ENCODE assay signal across 17 cellular contexts in genomic region chr12:647713-648085, GRCh38. TPM values are rescaled to one million over a fixed set of nuclear protein-coding genes. Genes with fewer than 3 reads are reported as not detected.
DNase-seq lines count a peak whose midpoint lies in the region; ATAC-seq and TF ChIP-seq lines count a peak whose summit lies in the region.
"Had no signal": no experiment of that assay in that cellular context is flagged by ENCODE, and none has a peak within 500 bp of the region (broad histone marks: within the 10 kb centered on the region; RNA-seq: fewer than 3 reads in every experiment).

No MANE protein-coding gene starts in this region.

- H4K20me1 ChIP-seq in SU-DHL-6 (ENCODE audit: low read depth, low read length): no peaks in the 10 kb centered on the region

- H3K36me3 ChIP-seq in heart right ventricle (peaks cover 0 to 6% (median 0%) of the 10 kb centered on the region in 9 donors), SU-DHL-6 (ENCODE audit: low read length) (no peaks in the 10 kb centered on the region), psoas muscle (ENCODE audit: insufficient read depth in 1 of 2, low read depth in 1 of 2) (no peaks in the 10 kb centered on the region), upper lobe of right lung (no peaks in the 10 kb centered on the region)

- H3K4me1 ChIP-seq in heart right ventricle (peaks cover 23 to 54% (median 51%) of the 10 kb centered on the region in 9 donors), psoas muscle (peaks cover 49% of the 10 kb centered on the region), upper lobe of right lung (peaks cover 36% of the 10 kb centered on the region)

- no peak for ATAC-seq in heart right ventricle
- ATAC-seq in left ventricle myocardium superior: no peak
- no peak for ATAC-seq in psoas muscle
- ATAC-seq in upper lobe of right lung: no peak
- ATAC-seq in SK-N-SH treated with all-trans-retinoic acid at 6 μM for 48 hours: no peak
- ATAC-seq: A549, HCT116, K562, Panc1 had no signal

- H3K27me3 ChIP-seq in heart right ventricle: no peaks in the 10 kb centered on the region
- H3K27me3 ChIP-seq in SU-DHL-6 (ENCODE audit: low read length): no peaks in the 10 kb centered on the region
- H3K27me3 ChIP-seq in psoas muscle (ENCODE audit: insufficient read depth in 3 of 3, low read length in 2 of 3): no peaks in the 10 kb centered on the region
- H3K27me3 ChIP-seq in upper lobe of right lung: no peaks in the 10 kb centered on the region

- H3K27ac ChIP-seq in heart right ventricle (peak overlapping the region; percentile 96 to 100 (median 99)), SU-DHL-6 (ENCODE audit: low read depth, low read length) (0 out of 2 replicates have a peak overlapping the region, but pooled peaks have one; percentile 13), psoas muscle (peak overlapping the region; percentile 100), upper lobe of right lung (peak overlapping the region; percentile 99)
- H3K27ac ChIP-seq: HL-60 had no signal

- DNase-seq in heart right ventricle (no peak), left ventricle myocardium superior (no peak), psoas muscle (no peak), upper lobe of right lung (no peak), NCI-H187 (lab: John Stamatoyannopoulos, UW) (no peak)
- no peak for DNase-seq in stimulated activated CD4-positive, alpha-beta T cell treated with anti-CD3 and anti-CD28 coated beads, Interleukin-4, amount 100 ng/mL, for 24 hours
- DNase-seq: DMS53, NCI-H446, NCI-H748 treated with DMSO at 0.1 percent for 48 hours, SHP77 had no signal

- H2AFZ ChIP-seq in SU-DHL-6 (ENCODE audit: low read depth, low read length, severe bottlenecking): no peak overlapping the region

- no peak overlapping the region for H3K4me2 ChIP-seq in SU-DHL-6 (ENCODE audit: low read depth, low read length, poor library complexity, severe bottlenecking)
- H3K4me2 ChIP-seq: A549 had no signal

- intact Hi-C loops in heart right ventricle (cut with DNase I) (loop anchor here in 8 of 10 donors (2.0 to 10.0 kb wide), 9 partner anchors 45 to 167 kb away; partner anchors contain the start of gene WNK1 (in 3 of the 8)), left ventricle myocardium superior (cut with micrococcal nuclease) (loop anchor here (10.0 kb wide), 1 partner anchor 107 kb away; the partner anchor contains the start of gene WNK1), psoas muscle (cut with DNase I) (loop anchor here (5.0 to 10.0 kb wide), 3 partner anchors 70 to 297 kb away; partner anchors contain the start of gene RAD52 (in 1 of the 2)), upper lobe of right lung (cut with DNase I) (loop anchor here (10.0 kb wide), 1 partner anchor 73 kb away; no protein-coding TSS in a partner anchor)

- H3K9ac ChIP-seq in SU-DHL-6 (ENCODE audit: low read length): no peak overlapping the region

- TF ChIP-seq CTCF in heart right ventricle (IDR thresholded peaks at IDR 0.05) (no peak), SU-DHL-6 (IDR thresholded peaks at IDR 0.05; ENCODE audit: insufficient read depth, low read length, poor library complexity, severe bottlenecking) (no peak), psoas muscle (IDR thresholded peaks at IDR 0.05) (no peak), upper lobe of right lung (IDR thresholded peaks at IDR 0.05) (no peak)

- no peaks in the 10 kb centered on the region for H3K9me3 ChIP-seq in heart right ventricle
- no peaks in the 10 kb centered on the region for H3K9me3 ChIP-seq in SU-DHL-6 (ENCODE audit: insufficient read depth, low read length)
- H3K9me3 ChIP-seq in psoas muscle: no peaks in the 10 kb centered on the region
- no peaks in the 10 kb centered on the region for H3K9me3 ChIP-seq in upper lobe of right lung

- WGBS in heart right ventricle, 2 donors: 72 to 74% methylated on average over 4 of the region's 4 CpGs
- 68 to 75% (median 72%) methylated on average over 4 of the region's 4 CpGs for WGBS in psoas muscle, 3 donors

- no peaks in the 10 kb centered on the region for H3K9me2 ChIP-seq in SU-DHL-6 (replicated peaks; ENCODE audit: insufficient read depth, low read length)

- H3K4me3 ChIP-seq in heart right ventricle: no peak overlapping the region
- H3K4me3 ChIP-seq in SU-DHL-6 (ENCODE audit: insufficient read depth, low read length, poor library complexity, severe bottlenecking): no peak overlapping the region
- H3K4me3 ChIP-seq in psoas muscle: no peak overlapping the region
- no peak overlapping the region for H3K4me3 ChIP-seq in upper lobe of right lung
- H3K4me3 ChIP-seq: A549, K562 had no signal

- H3K79me2 ChIP-seq in SU-DHL-6 (ENCODE audit: insufficient read depth, low read length): no peaks in the 10 kb centered on the region

- peaks cover 34% of the 10 kb centered on the region; the same call in 1 of the 2 replicates for H3F3A ChIP-seq in SU-DHL-6 (ENCODE audit: insufficient read depth)

TF ChIP-seq in SK-N-SH treated with all-trans-retinoic acid at 6 μM for 48 hours, 23 proteins besides CTCF, POLR2A, EP300 and RAD21:
- no peak for TF ChIP-seq ARNTL (CRISPR knock-in tag; IDR thresholded peaks at IDR 0.05; ENCODE audit: borderline replicate concordance, low read depth)
- TF ChIP-seq ZFP30 (CRISPR knock-in tag; IDR thresholded peaks at IDR 0.05): no peak
- TF ChIP-seq OSR1 (CRISPR knock-in tag; IDR thresholded peaks at IDR 0.05): no peak
- TF ChIP-seq ISL1 (CRISPR knock-in tag; IDR thresholded peaks at IDR 0.05): no peak
- TF ChIP-seq ZNF8 (CRISPR knock-in tag; IDR thresholded peaks at IDR 0.05): no peak
- no peak for TF ChIP-seq PATZ1 (CRISPR knock-in tag; IDR thresholded peaks at IDR 0.05; ENCODE audit: borderline replicate concordance)
- no peak for TF ChIP-seq POU6F1 (CRISPR knock-in tag; IDR thresholded peaks at IDR 0.05; ENCODE audit: borderline replicate concordance, low read depth)
- TF ChIP-seq TOX (CRISPR knock-in tag; IDR thresholded peaks at IDR 0.05; ENCODE audit: borderline replicate concordance): no peak
- no peak for TF ChIP-seq ZNF565 (CRISPR knock-in tag; conservative IDR thresholded peaks at IDR 0.05; ENCODE audit: low read depth)
- TF ChIP-seq ESRRG (CRISPR knock-in tag; IDR thresholded peaks at IDR 0.05): no peak
- TF ChIP-seq CSDC2 (CRISPR knock-in tag; IDR thresholded peaks at IDR 0.05): no peak
- no peak for TF ChIP-seq CREB5 (CRISPR knock-in tag; IDR thresholded peaks at IDR 0.05; ENCODE audit: low read depth)
- TF ChIP-seq BACH2 (CRISPR knock-in tag; IDR thresholded peaks at IDR 0.05; ENCODE audit: borderline replicate concordance): no peak

RNA-seq across cellular contexts. Expression of gene NINJ2, which starts 15.5 kb away (rescaled TPM):
- 10 to 100 TPM in 3 of 10 donors, 1 to 10 TPM in 7; 1.9 to 18.7 (median 8.3) TPM for total RNA-seq in heart right ventricle
- 10 to 100 TPM in 1 of 2 donors, 1 to 10 TPM in 1; 4.6 to 25.7 TPM for polyA plus RNA-seq in heart right ventricle
- 5.3 TPM for total RNA-seq in left ventricle myocardium superior
- 10 to 100 TPM; 32.6 to 37.3 (median 33.0) TPM for total RNA-seq in psoas muscle
- polyA plus RNA-seq in psoas muscle: 10 to 100 TPM; 11.8 to 66.6 (median 49.1) TPM
- total RNA-seq in upper lobe of right lung: 23.4 TPM

Comparison
In these comparisons a context has a peak if more than half of its experiments do, and no peak if none do; other contexts are left out.
1. H3K27ac ChIP-seq: peak in every context shown above with its lines; median percentile 100 in psoas muscle; 99 in heart right ventricle; 99 in upper lobe of right lung; 13 in SU-DHL-6.